15 cellular contexts compared by ENCODE assay signal in the genomic region with DNA sequence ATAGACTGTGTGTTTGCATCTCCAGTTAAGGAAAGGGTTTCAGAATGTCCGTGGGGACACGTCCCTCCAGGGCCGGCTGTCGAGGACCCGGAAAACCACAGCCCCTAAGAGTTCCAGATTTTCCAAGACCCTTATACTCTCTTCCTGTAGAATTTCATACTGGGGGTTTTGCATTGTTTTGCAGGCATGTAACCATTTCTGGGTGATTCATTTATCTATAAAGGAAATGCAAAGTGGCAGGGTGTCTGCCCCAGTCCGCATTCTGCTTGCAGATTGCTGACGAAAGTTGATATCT. TPM values are rescaled to one million over a fixed set of nuclear protein-coding genes. Genes with fewer than 3 reads are reported as not detected.
A peak's percentile ranks its signal among the peaks of the same experiment; 100 is the strongest.
DNase-seq lines count a peak whose midpoint lies in the region; ATAC-seq lines count a peak whose summit lies in the region.
"Had no signal": no experiment of that assay in that cellular context is flagged by ENCODE, and none has a peak within 500 bp of the region (broad histone marks: within the 10 kb centered on the region; RNA-seq: fewer than 3 reads in every experiment).

No MANE protein-coding gene starts in this region.

- no peaks in the 10 kb centered on the region for H3K9me3 Mint-ChIP-seq in stimulated activated naive CD8-positive, alpha-beta T cell treated with anti-CD3 and anti-CD28 coated beads, Interleukin-15, Interleukin-2, amounts not matched to agents 100 ng/mL and 50 ng/mL, for 24 hours
- H3K9me3 Mint-ChIP-seq in activated naive CD8-positive, alpha-beta T cell (ENCODE audit: low read depth): no peaks in the 10 kb centered on the region
- H3K9me3 Mint-ChIP-seq in immature natural killer cell: peaks cover 0 to 4% (median 0%) of the 10 kb centered on the region in 6 donors
- H3K9me3 Mint-ChIP-seq: mesothelial cell of epicardium had no signal

- peaks cover 8% of the 10 kb centered on the region for H3K36me3 Mint-ChIP-seq in stimulated activated naive CD8-positive, alpha-beta T cell treated with anti-CD3 and anti-CD28 coated beads, Interleukin-15, Interleukin-2, amounts not matched to agents 100 ng/mL and 50 ng/mL, for 24 hours (ENCODE audit: low read depth)
- H3K36me3 Mint-ChIP-seq in activated naive CD8-positive, alpha-beta T cell: peaks cover 5% of the 10 kb centered on the region
- peaks cover 8 to 13% (median 11%) of the 10 kb centered on the region in 3 donors for H3K36me3 Mint-ChIP-seq in immature natural killer cell

- ATAC-seq in stimulated activated naive CD8-positive, alpha-beta T cell treated with anti-CD3 and anti-CD28 coated beads, Interleukin-15, Interleukin-2, amounts not matched to agents 100 U/mL and 50 U/mL, for 24 hours: no peak
- ATAC-seq in GM18502 (IDR thresholded peaks at IDR 0.05; ENCODE audit: poor library complexity, unreplicated experiment): no peak

- DNase-seq in stimulated activated naive CD8-positive, alpha-beta T cell treated with anti-CD3 and anti-CD28 coated beads, Interleukin-15, Interleukin-2, amounts not matched to agents 100 U/mL and 50 U/mL, for 24 hours: no peak
- DNase-seq in immature natural killer cell (no peak), hypothalamus (lab: John Stamatoyannopoulos, UW) (no peak), DMS53 (lab: John Stamatoyannopoulos, UW) (no peak)
- no peak for DNase-seq in NK-92 treated with Interleukin-12 subunit alpha and Interleukin-12 subunit beta, amount 100 ng/mL, for 24 hours (lab: John Stamatoyannopoulos, UW)
- DNase-seq: amniotic stem cell, BE2C, cortex of kidney, EL, NCI-H187, NCI-H524 treated with DMSO at 0.1 percent for 48 hours had no signal

- peak overlapping the region; percentile 32 for H3K4me3 Mint-ChIP-seq in stimulated activated naive CD8-positive, alpha-beta T cell treated with anti-CD3 and anti-CD28 coated beads, Interleukin-15, Interleukin-2, amounts not matched to agents 100 ng/mL and 50 ng/mL, for 24 hours
- H3K4me3 Mint-ChIP-seq in activated naive CD8-positive, alpha-beta T cell: peak overlapping the region; percentile 46
- H3K4me3 Mint-ChIP-seq in immature natural killer cell: peak overlapping the region in 3 of 5 donors; percentile 14 to 69 (median 36)
- H3K4me3 Mint-ChIP-seq: mesothelial cell of epicardium had no signal

- H3K4me1 Mint-ChIP-seq in stimulated activated naive CD8-positive, alpha-beta T cell treated with anti-CD3 and anti-CD28 coated beads, Interleukin-15, Interleukin-2, amounts not matched to agents 100 ng/mL and 50 ng/mL, for 24 hours (ENCODE audit: low read depth): peaks cover 35% of the 10 kb centered on the region
- peaks cover 26% of the 10 kb centered on the region for H3K4me1 Mint-ChIP-seq in activated naive CD8-positive, alpha-beta T cell (ENCODE audit: low read depth)
- H3K4me1 Mint-ChIP-seq in immature natural killer cell: peaks cover 18 to 45% of the 10 kb centered on the region in 2 donors

- H3K27me3 Mint-ChIP-seq in stimulated activated naive CD8-positive, alpha-beta T cell treated with anti-CD3 and anti-CD28 coated beads, Interleukin-15, Interleukin-2, amounts not matched to agents 100 ng/mL and 50 ng/mL, for 24 hours: peaks cover 60% of the 10 kb centered on the region
- peaks cover 40% of the 10 kb centered on the region for H3K27me3 Mint-ChIP-seq in activated naive CD8-positive, alpha-beta T cell
- H3K27me3 Mint-ChIP-seq in immature natural killer cell (ENCODE audit: low read depth in 3 of 3): peaks cover 44 to 56% (median 49%) of the 10 kb centered on the region in 3 donors

- no peak overlapping the region for H3K27ac Mint-ChIP-seq in stimulated activated naive CD8-positive, alpha-beta T cell treated with anti-CD3 and anti-CD28 coated beads, Interleukin-15, Interleukin-2, amounts not matched to agents 100 ng/mL and 50 ng/mL, for 24 hours
- H3K27ac Mint-ChIP-seq in activated naive CD8-positive, alpha-beta T cell: no peak overlapping the region
- H3K27ac Mint-ChIP-seq in immature natural killer cell: peak overlapping the region in 1 of 6 donors; percentile 30
- H3K27ac Mint-ChIP-seq: mesothelial cell of epicardium had no signal

RNA-seq across cellular contexts. Expression of gene SP9, which starts 8.5 kb away (rescaled TPM):
- polyA plus RNA-seq in immature natural killer cell: not detected

RNA-seq across cellular contexts. Expression of gene SCRN3, which starts 52.2 kb away (rescaled TPM):
- polyA plus RNA-seq in immature natural killer cell: 10 to 100 TPM in 1 of 3 donors, 1 to 10 TPM in 2; 5.8 to 13.6 (median 9.1) TPM
